25 cellular contexts compared by ENCODE assay signal in genomic region chr3:76383781-76384180, GRCh38.
DNase-seq lines count a peak whose midpoint lies in the region; ATAC-seq and TF ChIP-seq lines count a peak whose summit lies in the region.
"Had no signal": no experiment of that assay in that cellular context is flagged by ENCODE, and none has a peak within 500 bp of the region (broad histone marks: within the 10 kb centered on the region; RNA-seq: fewer than 3 reads in every experiment).

No MANE protein-coding gene starts in this region.

- intact Hi-C loops in posterior cingulate gyrus (cut with DNase I) = no loop called here

- DNase-seq in DMS 273 (lab: John Stamatoyannopoulos, UW; ENCODE audit: unreplicated experiment) (peak; percentile 42), DMS 273 treated with DMSO at 0.1 percent for 48 hours (lab: John Stamatoyannopoulos, UW) (no peak), NB4 (ENCODE audit: low read depth) (peak; percentile 1), foreskin melanocyte (peak; percentile 58), posterior cingulate gyrus (peak in 6 of 10 donors; percentile 8 to 78 (median 26)), GM19240 (ENCODE audit: insufficient read length, low spot score) (no peak), SIG-M5 treated with dmso at 0.1 percent for 504 hours (lab: John Stamatoyannopoulos, UW; ENCODE audit: unreplicated experiment) (no peak)
- DNase-seq: activated CD4-positive, alpha-beta T cell treated with anti-CD3 and anti-CD28 coated beads for 48 hours; activated effector memory CD4-positive, alpha-beta T cell treated with anti-CD3 and anti-CD28 coated beads, Interleukin-2, amount 50 U/mL, for 16 hours; activated naive CD8-positive, alpha-beta T cell treated with anti-CD3 and anti-CD28 coated beads, Interleukin-2, amount 10 ng/mL, durations not matched to agents 7 days and 5 days; activated T-cell treated with anti-CD3 and anti-CD28 coated beads, Interleukin-2, amount 50 U/mL, for 1 hour; CD4-positive, alpha-beta T cell; cortex of kidney; DMS53; foreskin keratinocyte; mucosa of descending colon; MV-4-11; NCI-H1694; nephron progenitor cell; sigmoid colon; stimulated activated CD4-positive, alpha-beta T cell treated with anti-CD3 and anti-CD28 coated beads, Interleukin-4, amount 100 ng/mL, for 24 hours had no signal

- TF ChIP-seq CTCF in NB4 (IDR thresholded peaks at IDR 0.05; ENCODE audit: low read depth, low read length) = no peak

- TF ChIP-seq POLR2A in NB4 (IDR thresholded peaks at IDR 0.05; ENCODE audit: extremely low read depth, insufficient read length) = no peak

- ATAC-seq in HG03378 (IDR thresholded peaks at IDR 0.05; ENCODE audit: unreplicated experiment) = no peak
- ATAC-seq: esophagus mucosa; foreskin keratinocyte; mucosa of descending colon; stimulated activated effector memory CD8-positive, alpha-beta T cell treated with anti-CD3 and anti-CD28 coated beads, Interleukin-12 subunit alpha, Interleukin-12 subunit beta, amount 100 ng/mL, for 72 hours had no signal

- no peak overlapping the region for H3K4me3 ChIP-seq in NB4 (ENCODE audit: low read depth, low read length)
- H3K4me3 ChIP-seq: mucosa of descending colon, sigmoid colon, suprapubic skin had no signal

Comparison
In these comparisons a context has a peak if more than half of its experiments do, and no peak if none do; other contexts are left out.
1. DNase-seq: peak in DMS 273 (single experiment), NB4 (single experiment), foreskin melanocyte (single experiment) and posterior cingulate gyrus (6 of 10); none in DMS 273 treated with DMSO at 0.1 percent for 48 hours (single experiment), GM19240 (single experiment) and SIG-M5 treated with dmso at 0.1 percent for 504 hours (single experiment).